ENCODE assay signal across 1 cellular context in the genomic region with DNA sequence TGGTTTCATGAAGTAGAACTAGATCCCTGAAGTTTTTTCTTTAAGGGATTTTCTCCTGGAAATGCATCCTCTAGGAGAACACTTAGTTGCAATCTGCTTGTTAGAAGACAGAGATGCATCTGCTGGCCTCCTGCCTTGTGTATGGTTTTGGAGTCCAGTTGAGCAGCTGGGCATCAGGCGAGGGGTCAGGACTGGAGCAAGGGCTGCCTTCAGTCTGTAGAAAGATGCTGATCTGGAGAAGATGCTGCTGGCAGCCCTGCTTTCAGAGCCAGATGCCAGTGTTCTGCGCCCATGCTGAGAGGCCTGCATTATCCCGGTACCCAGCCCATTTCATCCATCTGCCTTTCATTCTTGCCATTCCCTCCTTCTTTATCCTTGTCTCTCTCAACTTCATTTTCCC.
TF ChIP-seq lines count a peak whose summit lies in the region.

No MANE protein-coding gene starts in this region.

TF ChIP-seq in GM23338, 12 proteins besides CTCF, POLR2A, EP300 and RAD21 (continued from another document):
- TF ChIP-seq, protein P1, sequence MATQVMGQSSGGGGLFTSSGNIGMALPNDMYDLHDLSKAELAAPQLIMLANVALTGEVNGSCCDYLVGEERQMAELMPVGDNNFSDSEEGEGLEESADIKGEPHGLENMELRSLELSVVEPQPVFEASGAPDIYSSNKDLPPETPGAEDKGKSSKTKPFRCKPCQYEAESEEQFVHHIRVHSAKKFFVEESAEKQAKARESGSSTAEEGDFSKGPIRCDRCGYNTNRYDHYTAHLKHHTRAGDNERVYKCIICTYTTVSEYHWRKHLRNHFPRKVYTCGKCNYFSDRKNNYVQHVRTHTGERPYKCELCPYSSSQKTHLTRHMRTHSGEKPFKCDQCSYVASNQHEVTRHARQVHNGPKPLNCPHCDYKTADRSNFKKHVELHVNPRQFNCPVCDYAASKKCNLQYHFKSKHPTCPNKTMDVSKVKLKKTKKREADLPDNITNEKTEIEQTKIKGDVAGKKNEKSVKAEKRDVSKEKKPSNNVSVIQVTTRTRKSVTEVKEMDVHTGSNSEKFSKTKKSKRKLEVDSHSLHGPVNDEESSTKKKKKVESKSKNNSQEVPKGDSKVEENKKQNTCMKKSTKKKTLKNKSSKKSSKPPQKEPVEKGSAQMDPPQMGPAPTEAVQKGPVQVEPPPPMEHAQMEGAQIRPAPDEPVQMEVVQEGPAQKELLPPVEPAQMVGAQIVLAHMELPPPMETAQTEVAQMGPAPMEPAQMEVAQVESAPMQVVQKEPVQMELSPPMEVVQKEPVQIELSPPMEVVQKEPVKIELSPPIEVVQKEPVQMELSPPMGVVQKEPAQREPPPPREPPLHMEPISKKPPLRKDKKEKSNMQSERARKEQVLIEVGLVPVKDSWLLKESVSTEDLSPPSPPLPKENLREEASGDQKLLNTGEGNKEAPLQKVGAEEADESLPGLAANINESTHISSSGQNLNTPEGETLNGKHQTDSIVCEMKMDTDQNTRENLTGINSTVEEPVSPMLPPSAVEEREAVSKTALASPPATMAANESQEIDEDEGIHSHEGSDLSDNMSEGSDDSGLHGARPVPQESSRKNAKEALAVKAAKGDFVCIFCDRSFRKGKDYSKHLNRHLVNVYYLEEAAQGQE (IDR thresholded peaks at IDR 0.05; ENCODE audit: unreplicated experiment): no peak
- no peak for TF ChIP-seq EZH2 (IDR thresholded peaks at IDR 0.05; ENCODE audit: low read depth, unreplicated experiment)
- TF ChIP-seq, protein P2, sequence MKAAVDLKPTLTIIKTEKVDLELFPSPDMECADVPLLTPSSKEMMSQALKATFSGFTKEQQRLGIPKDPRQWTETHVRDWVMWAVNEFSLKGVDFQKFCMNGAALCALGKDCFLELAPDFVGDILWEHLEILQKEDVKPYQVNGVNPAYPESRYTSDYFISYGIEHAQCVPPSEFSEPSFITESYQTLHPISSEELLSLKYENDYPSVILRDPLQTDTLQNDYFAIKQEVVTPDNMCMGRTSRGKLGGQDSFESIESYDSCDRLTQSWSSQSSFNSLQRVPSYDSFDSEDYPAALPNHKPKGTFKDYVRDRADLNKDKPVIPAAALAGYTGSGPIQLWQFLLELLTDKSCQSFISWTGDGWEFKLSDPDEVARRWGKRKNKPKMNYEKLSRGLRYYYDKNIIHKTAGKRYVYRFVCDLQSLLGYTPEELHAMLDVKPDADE (IDR thresholded peaks at IDR 0.05): no peak
- TF ChIP-seq STAT1 (IDR thresholded peaks at IDR 0.05; ENCODE audit: unreplicated experiment): no peak
- no peak for TF ChIP-seq EZH2phosphoT487 (IDR thresholded peaks at IDR 0.05; ENCODE audit: unreplicated experiment)
- TF ChIP-seq CREB1 (CRISPR knock-in tag; IDR thresholded peaks at IDR 0.05; ENCODE audit: low read depth): no peak
- TF ChIP-seq ZNF114 (CRISPR knock-in tag; IDR thresholded peaks at IDR 0.05): no peak
- no peak for TF ChIP-seq POLR2AphosphoS5 (IDR thresholded peaks at IDR 0.05; ENCODE audit: low read depth)
